In genomic region chr6:14797875-14798593, GRCh38 we compare ENCODE assay signal across 1 cellular context.
TF ChIP-seq lines count a peak whose summit lies in the region.

No MANE protein-coding gene starts in this region.

TF ChIP-seq in SK-N-SH treated with all-trans-retinoic acid at 6 μM for 48 hours, 23 proteins besides CTCF, POLR2A, EP300 and RAD21 (continued from another document):
- TF ChIP-seq CREB5 (CRISPR knock-in tag; IDR thresholded peaks at IDR 0.05; ENCODE audit: low read depth): no peak
TF ChIP-seq in SK-N-SH treated with all-trans-retinoic acid at 6 μM for 48 hours: peak in this region for 0.
